22 cellular contexts compared by ENCODE assay signal in genomic region chr22:39905686-39906085, GRCh38. TPM values are rescaled to one million over a fixed set of nuclear protein-coding genes. Genes with fewer than 3 reads are reported as not detected.
DNase-seq lines count a peak whose midpoint lies in the region; ATAC-seq and TF ChIP-seq lines count a peak whose summit lies in the region.
"Had no signal": no experiment of that assay in that cellular context is flagged by ENCODE, and none has a peak within 500 bp of the region (broad histone marks: within the 10 kb centered on the region; RNA-seq: fewer than 3 reads in every experiment).

No MANE protein-coding gene starts in this region.

- ATAC-seq in CD4-positive, alpha-beta T cell (ENCODE audit: poor library complexity): no peak
- no peak for ATAC-seq in DND-41 (ENCODE audit: insufficient read depth, low read depth)
- no peak for ATAC-seq in activated naive CD4-positive, alpha-beta T cell treated with anti-CD3 and anti-CD28 coated beads, Interleukin-2, amount 50 U/mL, for 72 hours
- no peak for ATAC-seq in naive thymus-derived CD8-positive, alpha-beta T cell
- ATAC-seq: left lobe of liver had no signal

- H3K4me3 ChIP-seq in DND-41 (ENCODE audit: low read depth in 1 of 2, low read length in 2 of 2) (no peak overlapping the region), SJCRH30 (no peak overlapping the region)
- H3K4me3 ChIP-seq: ascending aorta, right atrium auricular region, tibial artery had no signal

- no peak overlapping the region for H2AFZ ChIP-seq in DND-41 (ENCODE audit: low read depth, low read length)

- TF ChIP-seq CTCF in CD4-positive, alpha-beta T cell (IDR thresholded peaks at IDR 0.05): no peak
- TF ChIP-seq CTCF in DND-41 (IDR thresholded peaks at IDR 0.05; ENCODE audit: borderline replicate concordance, extremely low read depth, low read length, poor library complexity, severe bottlenecking): no peak

- no peaks in the 10 kb centered on the region; the same call in 1 of the 2 replicates for H3K36me3 ChIP-seq in DND-41 (ENCODE audit: insufficient read depth, low read length)
- no peaks in the 10 kb centered on the region for H3K36me3 ChIP-seq in SJCRH30
- H3K36me3 ChIP-seq: ascending aorta, right atrium auricular region, tibial artery had no signal

- H4K20me1 ChIP-seq in DND-41 (ENCODE audit: insufficient read depth, low read length): no peaks in the 10 kb centered on the region

- H3K9me3 ChIP-seq in CD4-positive, alpha-beta T cell (ENCODE audit: control insufficient read depth, low read length): no peaks in the 10 kb centered on the region
- H3K9me3 ChIP-seq in DND-41 (ENCODE audit: insufficient read depth, low read length, severe bottlenecking) (no peaks in the 10 kb centered on the region), SJCRH30 (replicated peaks) (no peaks in the 10 kb centered on the region)
- H3K9me3 ChIP-seq: ascending aorta, right atrium auricular region, tibial artery had no signal

- H3K36me3 Mint-ChIP-seq in CD4-positive, alpha-beta T cell (ENCODE audit: low read depth): peaks cover 76% of the 10 kb centered on the region
- H3K36me3 Mint-ChIP-seq in activated naive CD4-positive, alpha-beta T cell treated with anti-CD3 and anti-CD28 coated beads, Interleukin-2, amount 50 U/mL, for 72 hours: peaks cover 6 to 26% of the 10 kb centered on the region in 2 donors
- peaks cover 28 to 59% (median 41%) of the 10 kb centered on the region in 3 donors for H3K36me3 Mint-ChIP-seq in naive thymus-derived CD8-positive, alpha-beta T cell

- peaks cover 96% of the 10 kb centered on the region for H3K79me2 ChIP-seq in DND-41 (ENCODE audit: insufficient read depth, low read length)

- H3K9me3 Mint-ChIP-seq in CD4-positive, alpha-beta T cell: no peaks in the 10 kb centered on the region
- H3K9me3 Mint-ChIP-seq in activated naive CD4-positive, alpha-beta T cell treated with anti-CD3 and anti-CD28 coated beads, Interleukin-2, amount 50 U/mL, for 72 hours: no peaks in the 10 kb centered on the region
- no peaks in the 10 kb centered on the region for H3K9me3 Mint-ChIP-seq in naive thymus-derived CD8-positive, alpha-beta T cell

- intact Hi-C loops in CD4-positive, alpha-beta T cell (cut with DNase I, micrococcal nuclease): loop anchor here in 1 of 2 experiments (2.0 kb wide), 1 partner anchor 15 kb away; no protein-coding TSS in a partner anchor

- no peak overlapping the region for H3K9ac ChIP-seq in DND-41 (ENCODE audit: low read depth, low read length)

- peaks cover 36% of the 10 kb centered on the region for H3K4me1 ChIP-seq in DND-41 (ENCODE audit: insufficient read depth, low read length)
- H3K4me1 ChIP-seq in SJCRH30: no peaks in the 10 kb centered on the region
- H3K4me1 ChIP-seq: ascending aorta, right atrium auricular region, tibial artery had no signal

- no peaks in the 10 kb centered on the region for H3K27me3 ChIP-seq in CD4-positive, alpha-beta T cell (ENCODE audit: control insufficient read depth, insufficient read depth, low read length)
- H3K27me3 ChIP-seq in DND-41 (ENCODE audit: insufficient read depth, low read length, poor library complexity) (no peaks in the 10 kb centered on the region), SJCRH30 (peaks cover 5% of the 10 kb centered on the region)
- H3K27me3 ChIP-seq: ascending aorta, right atrium auricular region had no signal

- peak overlapping the region; percentile 70 for H3K4me2 ChIP-seq in DND-41 (ENCODE audit: insufficient read depth, low read length)

- H3K27ac ChIP-seq in CD4-positive, alpha-beta T cell (ENCODE audit: low read depth, low read length): peak overlapping the region; percentile 80
- no peak overlapping the region for H3K27ac ChIP-seq in DND-41 (ENCODE audit: low read length)
- no peak overlapping the region for H3K27ac ChIP-seq in SJCRH30
- H3K27ac ChIP-seq: ascending aorta, right atrium auricular region, tibial artery had no signal

- CTCF ChIA-PET in CD4-positive, alpha-beta T cell (lab: Charles Lee): interaction anchor here (1.6 to 3.7 kb wide), 2 partner anchors 11 to 27 kb away, joined by 6 to 12 read pairs; no protein-coding TSS in a partner anchor

- POLR2A ChIA-PET in CD4-positive, alpha-beta T cell (lab: Charles Lee): interaction anchor here (0.5 to 17.2 kb wide), 6 partner anchors 9 to 61 kb away, joined by 3 to 393 read pairs (median 6); no protein-coding TSS in a partner anchor
- POLR2A ChIA-PET in naive thymus-derived CD8-positive, alpha-beta T cell (lab: Charles Lee): interaction anchor here (0.5 to 16.5 kb wide), 9 partner anchors 9 to 336 kb away, joined by 3 to 408 read pairs (median 21); no protein-coding TSS in a partner anchor

- H3K4me1 Mint-ChIP-seq in CD4-positive, alpha-beta T cell (ENCODE audit: low read depth): peaks cover 59% of the 10 kb centered on the region
- peaks cover 32 to 58% (median 44%) of the 10 kb centered on the region in 4 donors for H3K4me1 Mint-ChIP-seq in naive thymus-derived CD8-positive, alpha-beta T cell

- no peak for DNase-seq in CD4-positive, alpha-beta T cell
- no peak for DNase-seq in DND-41
- DNase-seq in activated naive CD4-positive, alpha-beta T cell treated with anti-CD3 and anti-CD28 coated beads, Interleukin-2, amount 50 U/mL, for 72 hours (ENCODE audit: low spot score in 2 of 2): no peak
- no peak for DNase-seq in naive thymus-derived CD8-positive, alpha-beta T cell
- DNase-seq in germinal center (ENCODE audit: low spot score): no peak
- DNase-seq in hypothalamus (lab: John Stamatoyannopoulos, UW): no peak
- no peak for DNase-seq in SJCRH30
- DNase-seq in NCI-H187 (lab: John Stamatoyannopoulos, UW): no peak
- DNase-seq: cerebellar nuclear complex; COR-L47; effector CD4-positive, alpha-beta T cell; EL; glutamatergic neuron; NCI-H1930; NCI-H510A; tibial artery had no signal

- H3K4me3 Mint-ChIP-seq in CD4-positive, alpha-beta T cell: peak overlapping the region; percentile 97
- H3K4me3 Mint-ChIP-seq in naive thymus-derived CD8-positive, alpha-beta T cell: peak overlapping the region; percentile 79 to 99 (median 94)

- no peaks in the 10 kb centered on the region for H3K27me3 Mint-ChIP-seq in CD4-positive, alpha-beta T cell
- no peaks in the 10 kb centered on the region for H3K27me3 Mint-ChIP-seq in naive thymus-derived CD8-positive, alpha-beta T cell
- H3K27me3 Mint-ChIP-seq: IgD-negative memory B cell had no signal

- H3K27ac Mint-ChIP-seq in CD4-positive, alpha-beta T cell: no peak overlapping the region
- peak overlapping the region; percentile 84 to 95 for H3K27ac Mint-ChIP-seq in activated naive CD4-positive, alpha-beta T cell treated with anti-CD3 and anti-CD28 coated beads, Interleukin-2, amount 50 U/mL, for 72 hours
- peak overlapping the region in 8 of 10 donors; percentile 94 to 99 (median 96) for H3K27ac Mint-ChIP-seq in naive thymus-derived CD8-positive, alpha-beta T cell

RNA-seq across cellular contexts. Expression of gene GRAP2, which starts 4.8 kb away (rescaled TPM):
- 10 to 100 TPM; 65.3 to 75.6 TPM for total RNA-seq in CD4-positive, alpha-beta T cell
- 10 to 100 TPM; 42.4 to 54.6 TPM for total RNA-seq in activated naive CD4-positive, alpha-beta T cell treated with anti-CD3 and anti-CD28 coated beads, Interleukin-2, amount 50 U/mL, for 72 hours
- total RNA-seq in naive thymus-derived CD8-positive, alpha-beta T cell: 100 to 1,000 TPM; 202 TPM
- polyA plus RNA-seq in naive thymus-derived CD8-positive, alpha-beta T cell: 100 to 1,000 TPM in 2 of 3 donors, 10 to 100 TPM in 1; 88.3 to 176 (median 133) TPM
- total RNA-seq in SJCRH30 (2014; rRNA removed; shearing (Covaris generic)): not detected in 2 replicates
- total RNA-seq: ascending aorta, osteoblast had no signal

RNA-seq across cellular contexts. Expression of gene ENTHD1, which starts 12.1 kb away (rescaled TPM):
- under 1 TPM in 1 of 2 experiments, not detected in 1; 0.47 TPM for total RNA-seq in CD4-positive, alpha-beta T cell
- total RNA-seq in activated naive CD4-positive, alpha-beta T cell treated with anti-CD3 and anti-CD28 coated beads, Interleukin-2, amount 50 U/mL, for 72 hours: 1 to 10 TPM in 1 of 2 donors, under 1 TPM in 1; 0.31 to 1.5 TPM
- total RNA-seq in naive thymus-derived CD8-positive, alpha-beta T cell: under 1 TPM; 0.26 to 0.36 TPM
- polyA plus RNA-seq in naive thymus-derived CD8-positive, alpha-beta T cell: under 1 TPM; 0.20 to 0.41 (median 0.38) TPM
- total RNA-seq in SJCRH30 (2014; rRNA removed; shearing (Covaris generic)): not detected in 2 replicates
- total RNA-seq: left lobe of liver, osteoblast, right atrium auricular region, RPMI7951 had no signal

RNA-seq across cellular contexts. Expression of gene TMA7B, which starts 54.5 kb away (rescaled TPM):
- total RNA-seq in CD4-positive, alpha-beta T cell: 1 to 10 TPM; 5.7 to 6.5 TPM
- total RNA-seq in activated naive CD4-positive, alpha-beta T cell treated with anti-CD3 and anti-CD28 coated beads, Interleukin-2, amount 50 U/mL, for 72 hours: 1 to 10 TPM; 2.4 to 2.5 TPM
- total RNA-seq in naive thymus-derived CD8-positive, alpha-beta T cell: 10 to 100 TPM; 11.8 to 14.2 TPM
- 1 to 10 TPM; 1.5 to 3.5 (median 2.8) TPM for polyA plus RNA-seq in naive thymus-derived CD8-positive, alpha-beta T cell
- 0.08 TPM in 1 of 2 replicates, not detected in the other for total RNA-seq in SJCRH30 (2014; rRNA removed; shearing (Covaris generic))
- total RNA-seq: ascending aorta, left lobe of liver, osteoblast, right atrium auricular region had no signal

Comparison
In these comparisons a context has a peak if more than half of its experiments do, and no peak if none do; other contexts are left out.
1. RNA of gene GRAP2, which starts 4.8 kb away (total RNA-seq): 202 TPM in naive thymus-derived CD8-positive, alpha-beta T cell, 65.3 to 75.6 TPM in CD4-positive, alpha-beta T cell and 42.4 to 54.6 TPM in activated naive CD4-positive, alpha-beta T cell treated with anti-CD3 and anti-CD28 coated beads, Interleukin-2, amount 50 U/mL, for 72 hours; not detected in SJCRH30; every median in the first group is over 10 times any median in the second.